Comparison of ENCODE assay signal across 8 cellular contexts in the genomic region with DNA sequence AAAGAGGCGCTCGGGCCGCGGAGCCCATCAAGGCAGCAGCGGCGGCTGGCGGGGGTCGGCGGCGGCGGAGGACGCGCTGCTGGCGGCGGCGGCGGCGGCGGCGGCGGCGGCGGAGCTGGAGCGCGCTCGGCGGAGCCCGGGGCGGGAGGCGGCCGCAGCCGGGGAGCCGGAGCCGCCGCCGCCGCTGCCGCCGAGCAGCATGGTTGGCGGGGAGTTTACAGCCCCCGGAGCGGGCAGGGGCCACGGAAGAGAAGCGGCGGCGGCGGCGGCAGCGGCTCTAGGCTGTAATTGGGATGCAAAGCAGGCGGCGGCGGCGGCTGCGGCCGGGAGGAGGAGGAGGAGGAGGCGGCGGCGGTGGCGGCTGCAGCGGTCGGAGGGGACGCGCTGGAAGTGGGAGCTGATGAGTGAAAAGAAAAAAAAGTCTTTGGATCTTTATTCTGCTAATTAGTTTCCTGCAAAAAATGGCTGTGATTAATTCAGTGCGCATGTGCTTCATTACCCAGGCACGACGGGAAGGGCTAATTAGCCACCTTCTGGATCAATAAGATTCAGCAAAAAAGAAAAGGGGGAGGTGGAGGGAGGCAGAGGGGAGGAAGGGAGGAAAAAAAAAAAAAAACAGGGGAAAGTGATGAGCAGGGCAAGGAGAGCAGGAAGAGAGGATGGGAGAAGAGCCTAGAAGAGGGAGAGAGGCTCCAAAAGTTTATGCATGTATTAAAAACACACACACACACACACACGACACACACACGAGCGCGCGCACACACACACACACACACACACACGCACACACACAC. TPM values are rescaled to one million over a fixed set of nuclear protein-coding genes. Genes with fewer than 3 reads are reported as not detected.
DNase-seq lines count a peak whose midpoint lies in the region; ATAC-seq, FAIRE-seq and TF ChIP-seq lines count a peak whose summit lies in the region.

No MANE protein-coding gene starts in this region.

- in situ Hi-C loops in GM13977 (cut with MboI; ENCODE audit: low pct_unique_long_range_greater_than_20kb, low sequenced_read_pairs, unreplicated experiment): no loop called here
- in situ Hi-C loops in K562 (cut with MboI): no loop called here

- CTCF ChIA-PET in K562 (lab: Yijun Ruan, JAX; ENCODE audit: low intra/inter-chr PET ratio): no interaction called here

- 4% methylated on average over 11 of the region's 72 CpGs for WGBS in K562 (ENCODE audit: insufficient coverage, low coverage, missing lambda C conversion rate)

- H2AFZ ChIP-seq in ACC112 (ENCODE audit: low read length, unreplicated experiment): peak overlapping the region; percentile 64
- no peak overlapping the region for H2AFZ ChIP-seq in K562 (ENCODE audit: low read depth, low read length)

- peaks cover 6% of the 10 kb centered on the region for H3K36me3 Mint-ChIP-seq in stimulated activated memory B cell treated with anti-CD40 and anti-IgM and Interleukin-4, amounts not matched to agents 10 μg/mL and 1 μg/mL and 100 μg/mL, for 72 hours

- no peak for FAIRE-seq in K562 (lab: Jason Lieb, UNC)

- H3K9me3 Mint-ChIP-seq in stimulated activated memory B cell treated with anti-CD40 and anti-IgM and Interleukin-4, amounts not matched to agents 10 μg/mL and 1 μg/mL and 100 μg/mL, for 72 hours: no peaks in the 10 kb centered on the region

- no peaks in the 10 kb centered on the region for H3K36me3 ChIP-seq in ACC112 (ENCODE audit: insufficient read depth, low read length)
- H3K36me3 ChIP-seq in K562 (ENCODE audit: control insufficient read depth, insufficient read depth, low read length): no peaks in the 10 kb centered on the region
- no peaks in the 10 kb centered on the region for H3K36me3 ChIP-seq in kidney epithelial cell (ENCODE audit: control insufficient read depth, insufficient read depth, low read length)

- no peak for TF ChIP-seq EP300 in K562 (IDR thresholded peaks at IDR 0.05; ENCODE audit: low read length)

- no peaks in the 10 kb centered on the region for H3K9me1 ChIP-seq in K562 (ENCODE audit: control insufficient read depth, insufficient read depth, low read length)

- POLR2A ChIA-PET in K562 (lab: Yijun Ruan, JAX): interaction anchor here (1.1 kb wide), 1 partner anchor 23 kb away, joined by 3 read pairs; no protein-coding TSS in a partner anchor

- peak overlapping the region; percentile 87 for H3K4me3 Mint-ChIP-seq in stimulated activated memory B cell treated with anti-CD40 and anti-IgM and Interleukin-4, amounts not matched to agents 10 μg/mL and 1 μg/mL and 100 μg/mL, for 72 hours

- BruUV-seq in K562 (replicated peaks; lab: Mats Ljungman, UMichigan): no TSS peak

- no peaks in the 10 kb centered on the region for H3K9me3 ChIP-seq in K562 (replicated peaks; ENCODE audit: control insufficient read depth, insufficient read depth, low read depth, low read length)

- H3K27me3 ChIP-seq in ACC112 (ENCODE audit: insufficient read depth, low read length) (no peaks in the 10 kb centered on the region), K562 (ENCODE audit: control insufficient read depth in 2 of 2, insufficient read depth in 2 of 2, low read length in 2 of 2) (peaks cover 28 to 35% of the 10 kb centered on the region in 2 experiments), kidney epithelial cell (ENCODE audit: control insufficient read depth, insufficient read depth, low read length) (no peaks in the 10 kb centered on the region)

- TF ChIP-seq RAD21 in K562 (CRISPR knock-in tag; conservative IDR thresholded peaks at IDR 0.05 in 1 of 2, IDR thresholded peaks at IDR 0.05 in 1 of 2): no peak

- H4K20me1 ChIP-seq in K562 (replicated peaks; ENCODE audit: control insufficient read depth, insufficient read depth, low read length): no peaks in the 10 kb centered on the region

- H3K27me3 Mint-ChIP-seq in stimulated activated memory B cell treated with anti-CD40 and anti-IgM and Interleukin-4, amounts not matched to agents 10 μg/mL and 1 μg/mL and 100 μg/mL, for 72 hours: peaks cover 63% of the 10 kb centered on the region

- peaks cover 40% of the 10 kb centered on the region for H3K4me1 ChIP-seq in ACC112 (ENCODE audit: control insufficient read depth, insufficient read depth, low read length, unreplicated experiment)
- H3K4me1 ChIP-seq in K562 (replicated peaks in 1 of 2; ENCODE audit: control insufficient read depth in 2 of 2, insufficient read depth in 2 of 2, low read length in 2 of 2): peaks cover 0 to 17% of the 10 kb centered on the region in 2 experiments; a peak in 2 of 5 replicates

- H3K4me2 ChIP-seq in K562 (ENCODE audit: insufficient read depth, low read length): no peak overlapping the region

- H3K27ac Mint-ChIP-seq in stimulated activated memory B cell treated with anti-CD40 and anti-IgM and Interleukin-4, amounts not matched to agents 10 μg/mL and 1 μg/mL and 100 μg/mL, for 72 hours: peak overlapping the region; percentile 66

- peak overlapping the region; percentile 80 for H3K27ac ChIP-seq in ACC112 (ENCODE audit: low read depth, low read length)
- H3K27ac ChIP-seq in K562 (ENCODE audit: extremely low read depth, low read depth, low read length): no peak overlapping the region

- peaks cover 57% of the 10 kb centered on the region for H3K4me1 Mint-ChIP-seq in stimulated activated memory B cell treated with anti-CD40 and anti-IgM and Interleukin-4, amounts not matched to agents 10 μg/mL and 1 μg/mL and 100 μg/mL, for 72 hours

- peak overlapping the region; percentile 83 for H3K4me3 ChIP-seq in ACC112 (ENCODE audit: low read depth, low read length)
- H3K4me3 ChIP-seq in K562: peak overlapping the region; percentile 41
- H3K4me3 ChIP-seq in kidney epithelial cell (ENCODE audit: low read depth, low read length): peak overlapping the region; percentile 70

- intact Hi-C loops in K562 (cut with micrococcal nuclease): no loop called here

- H3K9ac ChIP-seq in K562 (ENCODE audit: insufficient read depth in 1 of 2, low read depth in 2 of 2, low read length in 2 of 2): no peak overlapping the region

- no peak for TF ChIP-seq CTCF in GM13977 (IDR thresholded peaks at IDR 0.05; ENCODE audit: extremely low read depth, insufficient read depth, missing control alignments)
- TF ChIP-seq CTCF in K562 (IDR thresholded peaks at IDR 0.05 in 2 of 3, conservative IDR thresholded peaks at IDR 0.05 in 1 of 3; ENCODE audit: insufficient read depth in 2 of 3, low read depth in 1 of 3, low read length in 3 of 3): no peak
- no peak for TF ChIP-seq CTCF in kidney epithelial cell (IDR thresholded peaks at IDR 0.05; ENCODE audit: insufficient read depth, low read length, poor library complexity, severe bottlenecking)

- TF ChIP-seq POLR2A in K562 (conservative IDR thresholded peaks at IDR 0.05): no peak

- DNase-seq in GM13977 (ENCODE audit: low spot score) (peak; percentile 78), NCI-H526 (lab: John Stamatoyannopoulos, UW) (peak; percentile 65 to 86), K562 (ENCODE audit: extremely low read depth in 1 of 4, low spot score in 3 of 4) (peak; percentile 11 to 24 (median 20)), kidney epithelial cell (ENCODE audit: low read depth) (no peak), HuH-7.5 (ENCODE audit: low spot score) (no peak)

- peak; percentile 20 for ATAC-seq in HG02938 (IDR thresholded peaks at IDR 0.05; ENCODE audit: unreplicated experiment)
- ATAC-seq in K562: no peak
- peak; percentile 56 for ATAC-seq in stimulated activated memory B cell treated with anti-CD40 and anti-IgM and Interleukin-4, amounts not matched to agents 10 μg/mL and 1 μg/mL and 100 μg/mL, for 72 hours

- H3K79me2 ChIP-seq in ACC112 (ENCODE audit: control insufficient read depth, insufficient read depth, low read length, unreplicated experiment): peaks cover 65% of the 10 kb centered on the region
- H3K79me2 ChIP-seq in K562 (ENCODE audit: control insufficient read depth, insufficient read depth, low read length): no peaks in the 10 kb centered on the region

TF ChIP-seq in K562, 482 proteins besides CTCF, POLR2A, EP300 and RAD21 (continues in another document):
- TF ChIP-seq NRF1 (conservative IDR thresholded peaks at IDR 0.05 in 1 of 2, IDR thresholded peaks at IDR 0.05 in 1 of 2) (0 out of 4 replicates have a peak, but pooled peaks of 1 of the 2 experiments have one; percentile 24), BDP1 (IDR thresholded peaks at IDR 0.05; ENCODE audit: insufficient read depth, insufficient read length) (no peak), DMBX1 (CRISPR knock-in tag; IDR thresholded peaks at IDR 0.05; ENCODE audit: borderline replicate concordance) (no peak), NR2C1 (IDR thresholded peaks at IDR 0.05) (no peak), NR2C1 (tag; IDR thresholded peaks at IDR 0.05) (no peak)
- TF ChIP-seq, protein P1, sequence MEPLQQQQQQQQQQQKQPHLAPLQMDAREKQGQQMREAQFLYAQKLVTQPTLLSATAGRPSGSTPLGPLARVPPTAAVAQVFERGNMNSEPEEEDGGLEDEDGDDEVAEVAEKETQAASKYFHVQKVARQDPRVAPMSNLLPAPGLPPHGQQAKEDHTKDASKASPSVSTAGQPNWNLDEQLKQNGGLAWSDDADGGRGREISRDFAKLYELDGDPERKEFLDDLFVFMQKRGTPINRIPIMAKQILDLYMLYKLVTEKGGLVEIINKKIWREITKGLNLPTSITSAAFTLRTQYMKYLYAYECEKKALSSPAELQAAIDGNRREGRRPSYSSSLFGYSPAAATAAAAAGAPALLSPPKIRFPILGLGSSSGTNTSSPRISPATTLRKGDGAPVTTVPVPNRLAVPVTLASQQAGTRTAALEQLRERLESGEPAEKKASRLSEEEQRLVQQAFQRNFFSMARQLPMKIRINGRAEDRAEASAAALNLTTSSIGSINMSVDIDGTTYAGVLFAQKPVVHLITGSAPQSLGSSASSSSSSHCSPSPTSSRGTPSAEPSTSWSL (CRISPR knock-in tag; IDR thresholded peaks at IDR 0.05; ENCODE audit: borderline replicate concordance): no peak

RNA-seq across cellular contexts. Expression of a gene that starts 10.9 kb away (rescaled TPM):
- total RNA-seq in K562 (2011; cell fraction: chromatin; rRNA removed; ENCODE audit: low replicate concordance): 0.12 and 0.19 TPM in 2 replicates
- total RNA-seq in K562 (2011; cell fraction: nucleolus; rRNA removed): under 0.01 and 0.17 TPM in 2 replicates
- total RNA-seq in K562 (2011; cell fraction: nucleoplasm; rRNA removed): 0.07 and 0.15 TPM in 2 replicates
- total RNA-seq in K562 (2014; rRNA removed) (not detected in 2 replicates), K562 (2014; rRNA removed; fragmentation: Illumina TruSeq; extraction: Trizol) (not detected in 2 replicates), K562 (2015; rRNA removed; fragmentation: Illumina TruSeq; extraction: Trizol) (not detected in 2 replicates), K562 (2021) (0.07 and 0.11 TPM in 2 replicates), kidney epithelial cell (19.9 and 29.0 TPM in 2 replicates)
- polyA plus RNA-seq in K562 (2011; rRNA removed) (0.01 TPM in 2 replicates), K562 (2014; fragmentation: Illumina TruSeq; extraction: Trizol) (0.01 TPM in 1 of 2 replicates, not detected in the other), K562 (2014; fragmentation: Nextera tagmentation; extraction: Ambion mirVana) (under 1 TPM; 0.06 to 0.23 TPM), K562 (2014; rRNA removed) (0.05 TPM in 1 of 2 replicates, not detected in the other)
- 0.01 TPM in 2 replicates for polyA plus RNA-seq in K562 (2011; cell fraction: cytosol; rRNA removed)
- 0.03 and 0.04 TPM in 2 replicates for polyA plus RNA-seq in K562 (2011; cell fraction: nucleus; rRNA removed)
- 0.51 and 0.76 TPM in 2 replicates for polyA plus RNA-seq in K562 (2012)
- 0.03 and 0.07 TPM in 2 replicates for polyA minus RNA-seq in K562 (2011; rRNA and poly(A)+ RNA removed)
- 0.09 and 0.10 TPM in 2 replicates for polyA minus RNA-seq in K562 (2011; cell fraction: cytosol; rRNA and poly(A)+ RNA removed)
- 0.11 and 0.13 TPM in 2 replicates for polyA minus RNA-seq in K562 (2011; cell fraction: nucleus; rRNA and poly(A)+ RNA removed)

Comparison
In these comparisons a context has a peak if more than half of its experiments do, and no peak if none do; other contexts are left out.
1. DNase-seq: peak in GM13977 (single experiment), NCI-H526 (2 of 2) and K562 (4 of 4); none in kidney epithelial cell (single experiment) and HuH-7.5 (single experiment).
2. RNA of a gene that starts 10.9 kb away (total RNA-seq): 19.9 to 29.0 TPM in kidney epithelial cell; under 0.01 to 0.19 TPM in K562; every median in the first group is over 10 times any median in the second.
3. Peak in every context shown above with its lines, with median percentiles within 50 percentile points of each other: H3K4me3 ChIP-seq.